ENCODE assay signal across 8 cellular contexts in genomic region chr6:123802697-123803455, GRCh38. TPM values are rescaled to one million over a fixed set of nuclear protein-coding genes. Genes with fewer than 3 reads are reported as not detected.
DNase-seq lines count a peak whose midpoint lies in the region; ATAC-seq and TF ChIP-seq lines count a peak whose summit lies in the region.

No MANE protein-coding gene starts in this region.

- peak; percentile 82 for DNase-seq in NCI-H1092 treated with DMSO at 0.1 percent for 48 hours (lab: John Stamatoyannopoulos, UW)
- DNase-seq in ascending aorta (ENCODE audit: low spot score in 2 of 2): peak in 1 of 2 donors; percentile 71
- DNase-seq in right cardiac atrium: peak; percentile 73 to 92 (median 89)
- peak; percentile 86 for DNase-seq in progenitor cell of endocrine pancreas (ENCODE audit: low spot score, unreplicated experiment)
- peak; percentile 65 to 91 for DNase-seq in aorta

- H3K27me3 Mint-ChIP-seq in progenitor cell of endocrine pancreas: peaks cover 48% of the 10 kb centered on the region

- peak; percentile 95 for ATAC-seq in HG02678 (IDR thresholded peaks at IDR 0.05; ENCODE audit: unreplicated experiment)
- ATAC-seq in right cardiac atrium: peak; percentile 96
- ATAC-seq in aorta (ENCODE audit: low FRiP score): peak; percentile 94

- H4K20me1 ChIP-seq in SU-DHL-6 (ENCODE audit: low read depth, low read length): no peaks in the 10 kb centered on the region

- H3K4me2 ChIP-seq in SU-DHL-6 (ENCODE audit: low read depth, low read length, poor library complexity, severe bottlenecking): peak overlapping the region; percentile 34

- no peaks in the 10 kb centered on the region for H3K79me2 ChIP-seq in SU-DHL-6 (ENCODE audit: insufficient read depth, low read length)

- H3K36me3 ChIP-seq in SU-DHL-6 (ENCODE audit: low read length): no peaks in the 10 kb centered on the region
- no peaks in the 10 kb centered on the region for H3K36me3 ChIP-seq in ascending aorta
- H3K36me3 ChIP-seq in aorta (ENCODE audit: control insufficient read depth in 1 of 2, insufficient read depth in 2 of 2, low read length in 1 of 2): no peaks in the 10 kb centered on the region

- H3K4me3 ChIP-seq in SU-DHL-6 (ENCODE audit: insufficient read depth, low read length, poor library complexity, severe bottlenecking): no peak overlapping the region
- peak overlapping the region; percentile 64 to 66 for H3K4me3 ChIP-seq in ascending aorta
- H3K4me3 ChIP-seq in right cardiac atrium (ENCODE audit: low read length): peak overlapping the region; percentile 74
- peak overlapping the region; percentile 0 to 51 for H3K4me3 ChIP-seq in aorta (ENCODE audit: low read length in 2 of 2)

- no peaks in the 10 kb centered on the region for H3K9me3 ChIP-seq in SU-DHL-6 (ENCODE audit: insufficient read depth, low read length)
- no peaks in the 10 kb centered on the region for H3K9me3 ChIP-seq in ascending aorta
- H3K9me3 ChIP-seq in right cardiac atrium (ENCODE audit: control insufficient read depth, low read length): no peaks in the 10 kb centered on the region
- H3K9me3 ChIP-seq in aorta (ENCODE audit: control insufficient read depth, low read length): no peaks in the 10 kb centered on the region

- H3K27me3 ChIP-seq in SU-DHL-6 (ENCODE audit: low read length) (no peaks in the 10 kb centered on the region), ascending aorta (no peaks in the 10 kb centered on the region), right cardiac atrium (ENCODE audit: control insufficient read depth, insufficient read depth) (no peaks in the 10 kb centered on the region), aorta (ENCODE audit: control insufficient read depth in 1 of 2, insufficient read depth in 2 of 2, low read length in 1 of 2) (peaks cover 0 to 2% of the 10 kb centered on the region in 2 donors)

- intact Hi-C loops in ascending aorta (cut with DNase I): loop anchor here (5.0 kb wide), 1 partner anchor 1049 kb away; no protein-coding TSS in a partner anchor
- intact Hi-C loops in right cardiac atrium (cut with DNase I): loop anchor here in 1 of 4 donors (10.0 kb wide), 1 partner anchor 162 kb away; no protein-coding TSS in a partner anchor
- intact Hi-C loops in aorta (cut with DNase I): loop anchor here (10.0 kb wide), 1 partner anchor 1052 kb away; no protein-coding TSS in a partner anchor

- no peaks in the 10 kb centered on the region for H3K9me2 ChIP-seq in SU-DHL-6 (replicated peaks; ENCODE audit: insufficient read depth, low read length)

- no peaks in the 10 kb centered on the region for H3K9me3 Mint-ChIP-seq in progenitor cell of endocrine pancreas (ENCODE audit: low read depth)

- no peak overlapping the region for H3K9ac ChIP-seq in SU-DHL-6 (ENCODE audit: low read length)

- TF ChIP-seq CTCF in GM12873 (IDR thresholded peaks at IDR 0.05; ENCODE audit: insufficient read depth, low read depth, low read length, missing control alignments) (peak; percentile 94), SU-DHL-6 (IDR thresholded peaks at IDR 0.05; ENCODE audit: insufficient read depth, low read length, poor library complexity, severe bottlenecking) (peak; percentile 80), ascending aorta (IDR thresholded peaks at IDR 0.05) (peak; percentile 33 to 86 (median 81)), progenitor cell of endocrine pancreas (IDR thresholded peaks at IDR 0.05; ENCODE audit: unreplicated experiment) (peak; percentile 96)

- no peak overlapping the region for H3K27ac ChIP-seq in SU-DHL-6 (ENCODE audit: low read depth, low read length)
- no peak overlapping the region for H3K27ac ChIP-seq in ascending aorta
- no peak overlapping the region for H3K27ac ChIP-seq in right cardiac atrium (ENCODE audit: low read length)
- H3K27ac ChIP-seq in aorta (ENCODE audit: low read depth in 1 of 2, low read length in 2 of 2): no peak overlapping the region

- H3F3A ChIP-seq in SU-DHL-6 (ENCODE audit: insufficient read depth): no peaks in the 10 kb centered on the region

- no peaks in the 10 kb centered on the region for H3K36me3 Mint-ChIP-seq in progenitor cell of endocrine pancreas (ENCODE audit: insufficient read depth)

- peak overlapping the region; percentile 88 for H3K4me3 Mint-ChIP-seq in progenitor cell of endocrine pancreas (ENCODE audit: low read depth)

- peak overlapping the region; percentile 91 for H3K27ac Mint-ChIP-seq in progenitor cell of endocrine pancreas

- H3K4me1 Mint-ChIP-seq in progenitor cell of endocrine pancreas (ENCODE audit: low read depth): peaks cover 5% of the 10 kb centered on the region

- no peak overlapping the region for H2AFZ ChIP-seq in SU-DHL-6 (ENCODE audit: low read depth, low read length, severe bottlenecking)

- under 1% methylated on average over 60 of the region's 60 CpGs for WGBS in right cardiac atrium
- 1% methylated on average over 56 to 60 of the region's 60 CpGs for WGBS in aorta, 2 donors

- peaks cover 0 to 3% of the 10 kb centered on the region in 2 donors for H3K4me1 ChIP-seq in ascending aorta
- H3K4me1 ChIP-seq in right cardiac atrium (ENCODE audit: control insufficient read depth, insufficient read depth, low read length): no peaks in the 10 kb centered on the region
- H3K4me1 ChIP-seq in aorta (ENCODE audit: control insufficient read depth in 1 of 2, insufficient read depth in 2 of 2, low read length in 2 of 2): no peaks in the 10 kb centered on the region

RNA-seq across cellular contexts. Expression of gene NKAIN2, which starts 0.8 kb away (rescaled TPM):
- total RNA-seq in ascending aorta (0.11 TPM), right cardiac atrium (1 to 10 TPM; 1.3 to 2.7 (median 1.6) TPM), progenitor cell of endocrine pancreas (2.5 and 3.1 TPM in 2 replicates), aorta (1 to 10 TPM; 1.4 to 1.9 TPM)
- polyA plus RNA-seq in right cardiac atrium (1.5 TPM), aorta (not detected)
